ENCODE assay signal across 16 cellular contexts in genomic region chr2:192960945-192961344, GRCh38.
A peak's percentile ranks its signal among the peaks of the same experiment; 100 is the strongest.
DNase-seq lines count a peak whose midpoint lies in the region; ATAC-seq and TF ChIP-seq lines count a peak whose summit lies in the region.
"Had no signal": no experiment of that assay in that cellular context is flagged by ENCODE, and none has a peak within 500 bp of the region (broad histone marks: within the 10 kb centered on the region; RNA-seq: fewer than 3 reads in every experiment).

No MANE protein-coding gene starts in this region.

- BruUV-seq in PC-3 (replicated peaks; lab: Mats Ljungman, UMichigan) = no TSS peak

- POLR2A ChIA-PET in PC-3 (lab: Charles Lee; ENCODE audit: unreplicated experiment) = no interaction called here

- CTCF ChIA-PET in PC-3 (lab: Charles Lee) = interaction anchor here (0.6 kb wide), 1 partner anchor 212 kb away, joined by 3 read pairs; no protein-coding TSS in a partner anchor

- H3F3A ChIP-seq in PC-3 (ENCODE audit: low read length, unreplicated experiment) = no peaks in the 10 kb centered on the region

- ATAC-seq in PC-3 (peak; percentile 78), GM18511 (IDR thresholded peaks at IDR 0.05; ENCODE audit: unreplicated experiment) (no peak)
- ATAC-seq: CD8-positive, alpha-beta T cell; GM23338 had no signal

- no peak overlapping the region for H3K4me2 ChIP-seq in PC-3 (ENCODE audit: low read length)
- H3K4me2 ChIP-seq: GM23338 had no signal

- H3K4me1 ChIP-seq in PC-3 (ENCODE audit: insufficient read depth, low read length) (no peaks in the 10 kb centered on the region), adipocyte (ENCODE audit: control insufficient read depth, insufficient read depth, low read length) (no peaks in the 10 kb centered on the region), right atrium auricular region (no peaks in the 10 kb centered on the region)

- H4K20me1 ChIP-seq in PC-3 (ENCODE audit: low read length) = no peaks in the 10 kb centered on the region

- H3K9ac ChIP-seq in PC-3 (ENCODE audit: low read length) (no peak overlapping the region), adipocyte (ENCODE audit: low read length) (no peak overlapping the region)

- intact Hi-C loops in PC-3 (cut with micrococcal nuclease) = no loop called here

- H3K9me2 ChIP-seq in PC-3 (replicated peaks; ENCODE audit: low read length) = no peaks in the 10 kb centered on the region

- H3K36me3 ChIP-seq in PC-3 (ENCODE audit: low read depth, low read length) = no peaks in the 10 kb centered on the region
- no peaks in the 10 kb centered on the region for H3K36me3 ChIP-seq in adipocyte (ENCODE audit: control insufficient read depth, insufficient read depth, low read length, severe bottlenecking)
- H3K36me3 ChIP-seq in right atrium auricular region = no peaks in the 10 kb centered on the region

- H3K79me2 ChIP-seq in PC-3 (ENCODE audit: low read length) = no peaks in the 10 kb centered on the region

- H3K27ac ChIP-seq in PC-3 (ENCODE audit: low read length) (no peak overlapping the region), right atrium auricular region (no peak overlapping the region)

- H3K9me3 ChIP-seq in PC-3 (ENCODE audit: low read length) (no peaks in the 10 kb centered on the region; the same call in 1 of the 2 replicates), adipocyte (ENCODE audit: control insufficient read depth, low read length) (no peaks in the 10 kb centered on the region), right atrium auricular region (no peaks in the 10 kb centered on the region)

- no peak overlapping the region for H2AFZ ChIP-seq in PC-3 (ENCODE audit: low read length)
- H2AFZ ChIP-seq: GM23338 had no signal

- DNase-seq in HCEC 1CT (peak; percentile 49), PC-3 (peak; percentile 24), adipocyte (ENCODE audit: low read depth) (peak; percentile 6), fibroblast of mammary gland (ENCODE audit: low read depth) (peak; percentile 6), globus pallidus (ENCODE audit: low spot score) (no peak), NCI-H1436 (lab: John Stamatoyannopoulos, UW) (no peak), right atrium auricular region (ENCODE audit: low spot score) (no peak)
- DNase-seq: CD8-positive, alpha-beta T cell; COR-L47; DMS153; DMS79 treated with DMSO at 0.1 percent for 48 hours; EL; GDM1; H7 had no signal

- no peak for TF ChIP-seq CTCF in PC-3 (conservative IDR thresholded peaks at IDR 0.05; ENCODE audit: low read depth, low read length)
- no peak for TF ChIP-seq CTCF in fibroblast of mammary gland (conservative IDR thresholded peaks at IDR 0.05; ENCODE audit: control insufficient read depth, insufficient read depth, low read depth, low read length)
- no peak for TF ChIP-seq CTCF in right atrium auricular region (IDR thresholded peaks at IDR 0.05)

- H3K4me3 ChIP-seq in PC-3 (ENCODE audit: low read length) (no peak overlapping the region), adipocyte (ENCODE audit: low read length) (no peak overlapping the region), fibroblast of mammary gland (ENCODE audit: control insufficient read depth, low read depth, low read length) (no peak overlapping the region), right atrium auricular region (no peak overlapping the region)
- H3K4me3 ChIP-seq: GM23338 had no signal

- H3K27me3 ChIP-seq in PC-3 (ENCODE audit: low read length) = no peaks in the 10 kb centered on the region
- no peaks in the 10 kb centered on the region for H3K27me3 ChIP-seq in adipocyte (replicated peaks; ENCODE audit: control insufficient read depth, insufficient read depth, low read length)
- H3K27me3 ChIP-seq in right atrium auricular region = no peaks in the 10 kb centered on the region

Comparison
In these comparisons a context has a peak if more than half of its experiments do, and no peak if none do; other contexts are left out.
1. DNase-seq: peak in HCEC 1CT (single experiment), PC-3 (single experiment), adipocyte (single experiment) and fibroblast of mammary gland (single experiment); none in globus pallidus (single experiment), NCI-H1436 (single experiment) and right atrium auricular region (single experiment).